10 cellular contexts compared by ENCODE assay signal in the genomic region with DNA sequence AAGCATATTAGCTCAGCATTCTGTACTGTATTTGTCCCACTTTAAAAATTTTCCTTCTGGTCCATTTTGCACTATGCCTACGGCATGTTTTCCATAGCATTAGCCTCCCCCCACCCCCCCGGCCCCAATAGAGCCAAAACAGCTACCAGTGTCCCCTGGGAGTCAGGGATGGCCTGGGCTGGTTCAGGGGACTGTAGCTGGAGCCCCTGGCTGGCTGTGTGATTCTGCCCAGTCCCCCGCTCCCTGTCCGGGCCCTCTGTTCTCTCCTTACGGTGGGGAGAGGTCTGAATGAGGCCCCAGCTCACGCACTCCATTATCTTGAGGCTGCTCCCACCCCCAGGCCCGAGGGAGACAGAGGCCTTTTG.
DNase-seq lines count a peak whose midpoint lies in the region; ATAC-seq, FAIRE-seq and TF ChIP-seq lines count a peak whose summit lies in the region.
"Had no signal": no experiment of that assay in that cellular context is flagged by ENCODE, and none has a peak within 500 bp of the region (broad histone marks: within the 10 kb centered on the region; RNA-seq: fewer than 3 reads in every experiment).

No MANE protein-coding gene starts in this region.

- peaks cover 19% of the 10 kb centered on the region for H3K4me1 Mint-ChIP-seq in chondrocyte (ENCODE audit: low read depth)

- peak overlapping the region; percentile 92 for H2AFZ ChIP-seq in keratinocyte (ENCODE audit: control insufficient read depth, low read length)

- H3K4me3 ChIP-seq in H7 (ENCODE audit: insufficient read depth, low read depth, low read length) = peak overlapping the region; percentile 52
- H3K4me3 ChIP-seq in keratinocyte (ENCODE audit: control insufficient read depth in 2 of 3, extremely low read depth in 1 of 3, insufficient read depth in 2 of 3, low read depth in 1 of 3, low read length in 3 of 3) = peak overlapping the region; percentile 33 to 60 (median 35)
- H3K4me3 ChIP-seq in skeletal muscle satellite cell (ENCODE audit: low read length) = peak overlapping the region; percentile 69

- H3K27ac Mint-ChIP-seq in chondrocyte (ENCODE audit: unreplicated experiment) = peak overlapping the region; percentile 77

- H3K79me2 ChIP-seq in keratinocyte (ENCODE audit: control insufficient read depth, insufficient read depth, low read length) = no peaks in the 10 kb centered on the region

- H3K9me3 ChIP-seq in keratinocyte (ENCODE audit: control insufficient read depth, low read depth, low read length) (no peaks in the 10 kb centered on the region), skeletal muscle satellite cell (replicated peaks; ENCODE audit: low read length) (no peaks in the 10 kb centered on the region)

- H3K4me3 Mint-ChIP-seq in chondrocyte (ENCODE audit: unreplicated experiment) = peak overlapping the region; percentile 74

- peak overlapping the region; percentile 86 for H3K4me2 ChIP-seq in keratinocyte (ENCODE audit: control insufficient read depth, extremely low read depth, insufficient read depth, low read depth, low read length)
- peak overlapping the region; percentile 84 for H3K4me2 ChIP-seq in skeletal muscle satellite cell (ENCODE audit: low read length)

- TF ChIP-seq CTCF in chondrocyte (IDR thresholded peaks at IDR 0.05) (no peak), keratinocyte (optimal IDR thresholded peaks at IDR 0.05 in 1 of 3, IDR thresholded peaks at IDR 0.05 in 1 of 3, conservative IDR thresholded peaks at IDR 0.05 in 1 of 3; ENCODE audit: extremely low read depth in 1 of 3, insufficient read depth in 2 of 3, low read length in 3 of 3) (no peak)

- in situ Hi-C loops in ACHN (cut with HindIII; ENCODE audit: low pct_ligation_motif_present, low pct_unique_long_range_greater_than_20kb, low sequenced_read_pairs) = no loop called here

- no peaks in the 10 kb centered on the region for H3K9me3 Mint-ChIP-seq in chondrocyte (ENCODE audit: low read depth)

- H3K4me1 ChIP-seq in keratinocyte (ENCODE audit: control insufficient read depth, extremely low read depth, insufficient read depth, low read length) (peaks cover 23% of the 10 kb centered on the region), skeletal muscle satellite cell (ENCODE audit: control insufficient read depth, insufficient read depth, low read length) (peaks cover 32% of the 10 kb centered on the region)

- H3K36me3 Mint-ChIP-seq in chondrocyte (ENCODE audit: low read depth) = no peaks in the 10 kb centered on the region

- H3K27ac ChIP-seq in keratinocyte (ENCODE audit: control insufficient read depth, insufficient read depth, low read length) = peak overlapping the region; percentile 26

- dilution Hi-C loops in keratinocyte (cut with MboI; ENCODE audit: extremely low pct_ligation_motif_present, low sequenced_read_pairs) = no loop called here

- no peak for DNase-seq in H7
- DNase-seq in chondrocyte (ENCODE audit: low spot score) = no peak
- no peak for DNase-seq in keratinocyte (ENCODE audit: low read depth, low spot score)
- no peak for DNase-seq in cerebellar nuclear complex (lab: John Stamatoyannopoulos, UW)
- DNase-seq in activated CD4-positive, CD25-positive, alpha-beta regulatory T cell (lab: John Stamatoyannopoulos, UW) = no peak
- DNase-seq in ACHN = no peak
- DNase-seq: activated CD4-positive, alpha-beta T cell treated with anti-CD3 and anti-CD28 coated beads for 4 hours; Karpas-422 had no signal

- peaks cover 18% of the 10 kb centered on the region for H3K27me3 ChIP-seq in H7 (ENCODE audit: control insufficient read depth, insufficient read depth, low read length)
- H3K27me3 ChIP-seq in keratinocyte (ENCODE audit: control insufficient read depth, extremely low read depth, insufficient read depth, low read length) = no peaks in the 10 kb centered on the region
- H3K27me3 ChIP-seq in skeletal muscle satellite cell (ENCODE audit: control insufficient read depth, insufficient read depth, low read length) = peaks cover 11% of the 10 kb centered on the region

- H3K9ac ChIP-seq in keratinocyte (ENCODE audit: control insufficient read depth, extremely low read depth, insufficient read depth, low read length) (peak overlapping the region; percentile 63), skeletal muscle satellite cell (ENCODE audit: low read depth, low read length) (peak overlapping the region; percentile 83)

- H3K36me3 ChIP-seq in H7 (replicated peaks; ENCODE audit: control insufficient read depth, insufficient read depth, low read length) (no peaks in the 10 kb centered on the region), keratinocyte (ENCODE audit: control insufficient read depth in 2 of 2, extremely low read depth in 1 of 2, insufficient read depth in 2 of 2, low read length in 2 of 2) (no peaks in the 10 kb centered on the region), skeletal muscle satellite cell (ENCODE audit: insufficient read depth, low read length) (no peaks in the 10 kb centered on the region)

- peaks cover 9% of the 10 kb centered on the region for H3K27me3 Mint-ChIP-seq in chondrocyte (ENCODE audit: low read depth)

- ATAC-seq in GM18861 (IDR thresholded peaks at IDR 0.05; ENCODE audit: unreplicated experiment) = no peak

- no peaks in the 10 kb centered on the region for H3K9me1 ChIP-seq in keratinocyte (ENCODE audit: control insufficient read depth, extremely low read depth, insufficient read depth, low read length)

- H4K20me1 ChIP-seq in keratinocyte (ENCODE audit: control insufficient read depth, extremely low read depth, insufficient read depth, low read length) = no peaks in the 10 kb centered on the region

- FAIRE-seq in keratinocyte (lab: Jason Lieb, UNC) = peak; percentile 23
